Comparison of ENCODE assay signal across 1 cellular context in genomic region chr1:54378884-54379445, GRCh38.
TF ChIP-seq lines count a peak whose summit lies in the region.

No MANE protein-coding gene starts in this region.

TF ChIP-seq in K562, 482 proteins besides CTCF, POLR2A, EP300 and RAD21 (continued from another document):
- TF ChIP-seq ZNF592 (IDR thresholded peaks at IDR 0.05) = no peak
- no peak for TF ChIP-seq BRF1 (IDR thresholded peaks at IDR 0.05; ENCODE audit: borderline replicate concordance, extremely low read depth, insufficient read length)
- TF ChIP-seq GABPB2 (CRISPR knock-in tag; conservative IDR thresholded peaks at IDR 0.05) = no peak
- TF ChIP-seq NELFE (IDR thresholded peaks at IDR 0.05; ENCODE audit: insufficient read depth, insufficient read length) = no peak
- no peak for TF ChIP-seq ZNF766 (CRISPR knock-in tag; conservative IDR thresholded peaks at IDR 0.05)
- TF ChIP-seq NONO (IDR thresholded peaks at IDR 0.05; ENCODE audit: low read depth in 2 of 2, low read length in 1 of 2) = no peak
- TF ChIP-seq CC2D1A (IDR thresholded peaks at IDR 0.05) = no peak
- TF ChIP-seq NFE2 (IDR thresholded peaks at IDR 0.05; ENCODE audit: low read depth) = no peak
- TF ChIP-seq GTF2A2 (tag; IDR thresholded peaks at IDR 0.05) = no peak
- TF ChIP-seq ARID4B (CRISPR knock-in tag; IDR thresholded peaks at IDR 0.05) = no peak
- no peak for TF ChIP-seq ZNF124 (CRISPR knock-in tag; IDR thresholded peaks at IDR 0.05)
- no peak for TF ChIP-seq REST (CRISPR knock-in tag; IDR thresholded peaks at IDR 0.05; ENCODE audit: low read depth)
- no peak for TF ChIP-seq MAFF (IDR thresholded peaks at IDR 0.05; ENCODE audit: low read length)
- TF ChIP-seq ZNF318 (IDR thresholded peaks at IDR 0.05; ENCODE audit: borderline replicate concordance in 1 of 2, low read depth in 1 of 2) = no peak
- TF ChIP-seq SPI1 (IDR thresholded peaks at IDR 0.05; ENCODE audit: borderline replicate concordance, low read depth, low read length) = no peak
- TF ChIP-seq CREB1 (IDR thresholded peaks at IDR 0.05) = no peak
- TF ChIP-seq CREB1 (CRISPR knock-in tag; IDR thresholded peaks at IDR 0.05) = no peak
- TF ChIP-seq ATF4 (CRISPR knock-in tag; IDR thresholded peaks at IDR 0.05) = no peak
